6 cellular contexts compared by ENCODE assay signal in genomic region chr11:65557280-65558001, GRCh38. TPM values are rescaled to one million over a fixed set of nuclear protein-coding genes. Genes with fewer than 3 reads are reported as not detected.
A peak's percentile ranks its signal among the peaks of the same experiment; 100 is the strongest.
DNase-seq lines count a peak whose midpoint lies in the region; ATAC-seq and TF ChIP-seq lines count a peak whose summit lies in the region.

No MANE protein-coding gene starts in this region.

- H3K36me3 Mint-ChIP-seq in activated naive CD4-positive, alpha-beta T cell treated with anti-CD3 and anti-CD28 coated beads for 36 hours (ENCODE audit: low read depth), result no peaks in the 10 kb centered on the region

- no peak for ATAC-seq in lower lobe of right lung

- peak overlapping the region; percentile 91 for H3K27ac Mint-ChIP-seq in activated naive CD4-positive, alpha-beta T cell treated with anti-CD3 and anti-CD28 coated beads for 36 hours

- H3K4me3 Mint-ChIP-seq in activated naive CD4-positive, alpha-beta T cell treated with anti-CD3 and anti-CD28 coated beads for 36 hours, result peak overlapping the region; percentile 77

- no peaks in the 10 kb centered on the region for H3K9me3 ChIP-seq in lower lobe of right lung

- intact Hi-C loops in activated naive CD4-positive, alpha-beta T cell treated with anti-CD3 and anti-CD28 coated beads for 36 hours (cut with micrococcal nuclease), result loop anchor here (1.0 kb wide), 1 partner anchor 13 kb away; the partner anchor contains the start of gene ZNRD2
- intact Hi-C loops in lower lobe of right lung (cut with DNase I), result no loop called here

- peaks cover 59% of the 10 kb centered on the region for H3K4me1 Mint-ChIP-seq in activated naive CD4-positive, alpha-beta T cell treated with anti-CD3 and anti-CD28 coated beads for 36 hours (ENCODE audit: low read depth)

- H3K4me3 ChIP-seq in lower lobe of right lung, result peak overlapping the region; percentile 63

- CTCF ChIA-PET in activated naive CD4-positive, alpha-beta T cell treated with anti-CD3 and anti-CD28 coated beads for 36 hours (lab: Charles Lee), result interaction anchor here (1.0 to 2.6 kb wide), 2 partner anchors 13 to 16 kb away, joined by 3 to 17 read pairs; partner anchors contain the start of gene ZNRD2

- H3K27ac ChIP-seq in C4-2B (peak overlapping the region; percentile 68), lower lobe of right lung (peak overlapping the region; percentile 90)

- H3K9me3 Mint-ChIP-seq in activated naive CD4-positive, alpha-beta T cell treated with anti-CD3 and anti-CD28 coated beads for 36 hours, result no peaks in the 10 kb centered on the region

- no peak for DNase-seq in activated naive CD4-positive, alpha-beta T cell treated with anti-CD3 and anti-CD28 coated beads for 36 hours
- DNase-seq in lower lobe of right lung (no peak), HUDEP-2 (lab: John Stamatoyannopoulos, UW; ENCODE audit: unreplicated experiment in 76 of 76) (no peak), NCI-H82 treated with DMSO at 0.1 percent for 48 hours (lab: John Stamatoyannopoulos, UW; ENCODE audit: unreplicated experiment) (no peak), GM19240 (ENCODE audit: insufficient read length, low spot score) (no peak)

- H3K27me3 Mint-ChIP-seq in activated naive CD4-positive, alpha-beta T cell treated with anti-CD3 and anti-CD28 coated beads for 36 hours (ENCODE audit: low read depth), result no peaks in the 10 kb centered on the region

- TF ChIP-seq CTCF in C4-2B (conservative IDR thresholded peaks at IDR 0.05) (no peak), lower lobe of right lung (IDR thresholded peaks at IDR 0.05) (no peak)

- H3K4me1 ChIP-seq in lower lobe of right lung, result peaks cover 71% of the 10 kb centered on the region

- H3K27me3 ChIP-seq in lower lobe of right lung (ENCODE audit: low read depth), result no peaks in the 10 kb centered on the region

- H3K36me3 ChIP-seq in lower lobe of right lung, result peaks cover 10% of the 10 kb centered on the region

RNA-seq across cellular contexts. Expression of gene LTBP3, which starts 0.7 kb away (rescaled TPM):
- 10 to 100 TPM; 39.7 to 45.7 TPM for total RNA-seq in activated naive CD4-positive, alpha-beta T cell treated with anti-CD3 and anti-CD28 coated beads for 36 hours
- total RNA-seq in lower lobe of right lung, result 98.7 TPM

RNA-seq across cellular contexts. Expression of gene ZNRD2, which starts 12.8 kb away (rescaled TPM):
- total RNA-seq in activated naive CD4-positive, alpha-beta T cell treated with anti-CD3 and anti-CD28 coated beads for 36 hours, result 10 to 100 TPM; 41.4 to 42.5 TPM
- 25.1 TPM for total RNA-seq in lower lobe of right lung

RNA-seq across cellular contexts. Expression of gene FAM89B, which starts 14.9 kb away (rescaled TPM):
- total RNA-seq in activated naive CD4-positive, alpha-beta T cell treated with anti-CD3 and anti-CD28 coated beads for 36 hours, result 10 to 100 TPM; 12.4 to 12.8 TPM
- 48.6 TPM for total RNA-seq in lower lobe of right lung

RNA-seq across cellular contexts. Expression of gene EHBP1L1, which starts 18.4 kb away (rescaled TPM):
- 10 to 100 TPM; 51.9 to 54.6 TPM for total RNA-seq in activated naive CD4-positive, alpha-beta T cell treated with anti-CD3 and anti-CD28 coated beads for 36 hours
- 110 TPM for total RNA-seq in lower lobe of right lung

RNA-seq across cellular contexts. Expression of gene SCYL1, which starts 32.6 kb away (rescaled TPM):
- total RNA-seq in activated naive CD4-positive, alpha-beta T cell treated with anti-CD3 and anti-CD28 coated beads for 36 hours, result 10 to 100 TPM; 57.9 to 58.3 TPM
- 61.2 TPM for total RNA-seq in lower lobe of right lung
